ENCODE assay signal across 9 cellular contexts in genomic region chr17:48100160-48100559, GRCh38. TPM values are rescaled to one million over a fixed set of nuclear protein-coding genes. Genes with fewer than 3 reads are reported as not detected.
DNase-seq lines count a peak whose midpoint lies in the region; ATAC-seq and TF ChIP-seq lines count a peak whose summit lies in the region.
"Had no signal": no experiment of that assay in that cellular context is flagged by ENCODE, and none has a peak within 500 bp of the region (broad histone marks: within the 10 kb centered on the region; RNA-seq: fewer than 3 reads in every experiment).

No MANE protein-coding gene starts in this region.

- ATAC-seq in activated CD4-positive, alpha-beta T cell treated with anti-CD3 and anti-CD28 coated beads for 36 hours: no peak
- no peak for ATAC-seq in activated naive CD4-positive, alpha-beta T cell treated with anti-CD3 and anti-CD28 coated beads, Interleukin-2, amount 50 U/mL, for 72 hours

- peak overlapping the region; percentile 92; the same call in 1 of the 2 replicates for H3K9ac ChIP-seq in iPS-20b (ENCODE audit: low read depth, low read length)

- no peak for DNase-seq in activated CD4-positive, alpha-beta T cell treated with anti-CD3 and anti-CD28 coated beads for 36 hours
- DNase-seq in activated CD4-positive, alpha-beta T cell treated with anti-CD3 and anti-CD28 coated beads, Interleukin-2, amount 50 U/mL, for 48 hours: no peak
- DNase-seq in activated naive CD4-positive, alpha-beta T cell treated with anti-CD3 and anti-CD28 coated beads, Interleukin-2, amount 50 U/mL, for 72 hours (ENCODE audit: low spot score in 2 of 2): no peak
- DNase-seq in suprapubic skin (ENCODE audit: low spot score in 2 of 2) (no peak), hippocampal formation (lab: John Stamatoyannopoulos, UW) (no peak), OCI-M1 (lab: John Stamatoyannopoulos, UW) (no peak), iPS-NIHi7 (ENCODE audit: extremely low spot score) (no peak)
- DNase-seq: stimulated activated CD4-positive, alpha-beta T cell treated with anti-CD3 and anti-CD28 coated beads, Interleukin-4, amount 100 ng/mL, for 24 hours had no signal

- H3K4me3 ChIP-seq in iPS-20b (ENCODE audit: low read length): peak overlapping the region; percentile 78
- H3K4me3 ChIP-seq in suprapubic skin: peak overlapping the region; percentile 96

- H3K27me3 Mint-ChIP-seq in activated CD4-positive, alpha-beta T cell treated with anti-CD3 and anti-CD28 coated beads for 36 hours: no peaks in the 10 kb centered on the region

- 27% methylated on average over 10 of the region's 10 CpGs for WGBS in suprapubic skin

- no peak for TF ChIP-seq POLR2A in suprapubic skin (IDR thresholded peaks at IDR 0.05)

- no peak overlapping the region for H3K27ac ChIP-seq in iPS-20b (ENCODE audit: low read length)
- H3K27ac ChIP-seq in suprapubic skin: peak overlapping the region; percentile 91

- H3K9me3 ChIP-seq in iPS-20b (ENCODE audit: insufficient read depth, low read depth, low read length): no peaks in the 10 kb centered on the region
- H3K9me3 ChIP-seq in suprapubic skin: no peaks in the 10 kb centered on the region

- no peak for TF ChIP-seq CTCF in suprapubic skin (IDR thresholded peaks at IDR 0.05)

- H3K27me3 ChIP-seq in iPS-20b (ENCODE audit: insufficient read depth, low read length): no peaks in the 10 kb centered on the region
- no peaks in the 10 kb centered on the region for H3K27me3 ChIP-seq in suprapubic skin

- H3K36me3 Mint-ChIP-seq in activated CD4-positive, alpha-beta T cell treated with anti-CD3 and anti-CD28 coated beads for 36 hours (ENCODE audit: low read depth): peaks cover 5% of the 10 kb centered on the region
- peaks cover 12 to 23% of the 10 kb centered on the region in 2 donors for H3K36me3 Mint-ChIP-seq in activated naive CD4-positive, alpha-beta T cell treated with anti-CD3 and anti-CD28 coated beads, Interleukin-2, amount 50 U/mL, for 72 hours

- intact Hi-C loops in activated CD4-positive, alpha-beta T cell treated with anti-CD3 and anti-CD28 coated beads for 36 hours (cut with DNase I, micrococcal nuclease): loop anchor here in 1 of 2 experiments (2.0 to 10.0 kb wide), 5 partner anchors 129 to 605 kb away; partner anchors contain the start of gene CDK5RAP3

- peaks cover 4% of the 10 kb centered on the region for H3K9me3 Mint-ChIP-seq in activated CD4-positive, alpha-beta T cell treated with anti-CD3 and anti-CD28 coated beads for 36 hours (ENCODE audit: low read depth)
- H3K9me3 Mint-ChIP-seq in activated naive CD4-positive, alpha-beta T cell treated with anti-CD3 and anti-CD28 coated beads, Interleukin-2, amount 50 U/mL, for 72 hours: peaks cover 0 to 10% of the 10 kb centered on the region in 2 donors

- H3K4me1 ChIP-seq in iPS-20b (ENCODE audit: insufficient read depth, low read length) (no peaks in the 10 kb centered on the region; the same call in 1 of the 2 replicates), suprapubic skin (peaks cover 26% of the 10 kb centered on the region)

- peaks cover 12% of the 10 kb centered on the region; the same call in 1 of the 2 replicates for H3K36me3 ChIP-seq in iPS-20b (ENCODE audit: insufficient read depth, low read depth, low read length)
- H3K36me3 ChIP-seq in suprapubic skin: no peaks in the 10 kb centered on the region

- POLR2A ChIA-PET in activated CD4-positive, alpha-beta T cell treated with anti-CD3 and anti-CD28 coated beads for 36 hours (lab: Charles Lee): interaction anchor here (1.0 to 1.1 kb wide), 2 partner anchors 53 to 75 kb away, joined by 3 to 4 read pairs; no protein-coding TSS in a partner anchor

- H3K4me3 Mint-ChIP-seq in activated CD4-positive, alpha-beta T cell treated with anti-CD3 and anti-CD28 coated beads for 36 hours: peak overlapping the region; percentile 99

- H3K4me1 Mint-ChIP-seq in activated CD4-positive, alpha-beta T cell treated with anti-CD3 and anti-CD28 coated beads for 36 hours: peaks cover 49% of the 10 kb centered on the region

- H3K27ac Mint-ChIP-seq in activated CD4-positive, alpha-beta T cell treated with anti-CD3 and anti-CD28 coated beads for 36 hours: peak overlapping the region; percentile 76
- H3K27ac Mint-ChIP-seq in activated naive CD4-positive, alpha-beta T cell treated with anti-CD3 and anti-CD28 coated beads, Interleukin-2, amount 50 U/mL, for 72 hours: peak overlapping the region; percentile 88 to 98

- CTCF ChIA-PET in activated CD4-positive, alpha-beta T cell treated with anti-CD3 and anti-CD28 coated beads for 36 hours (lab: Charles Lee): interaction anchor here (0.9 to 1.9 kb wide), 4 partner anchors 8 to 42 kb away, joined by 3 to 5 read pairs (median 4); no protein-coding TSS in a partner anchor

- TF ChIP-seq EP300 in suprapubic skin (IDR thresholded peaks at IDR 0.05): no peak

RNA-seq across cellular contexts. Expression of gene CBX1, which starts 1.1 kb away (rescaled TPM):
- total RNA-seq in activated CD4-positive, alpha-beta T cell treated with anti-CD3 and anti-CD28 coated beads for 36 hours: 10 to 100 TPM; 58.6 to 66.0 TPM
- total RNA-seq in activated naive CD4-positive, alpha-beta T cell treated with anti-CD3 and anti-CD28 coated beads, Interleukin-2, amount 50 U/mL, for 72 hours: 10 to 100 TPM; 29.1 to 66.5 TPM
- total RNA-seq in suprapubic skin: 10 to 100 TPM; 18.4 to 27.5 (median 22.3) TPM

RNA-seq across cellular contexts. Expression of gene SNX11, which starts 7.4 kb away (rescaled TPM):
- 10 to 100 TPM; 18.0 to 21.4 TPM for total RNA-seq in activated CD4-positive, alpha-beta T cell treated with anti-CD3 and anti-CD28 coated beads for 36 hours
- 10 to 100 TPM; 15.4 to 24.5 TPM for total RNA-seq in activated naive CD4-positive, alpha-beta T cell treated with anti-CD3 and anti-CD28 coated beads, Interleukin-2, amount 50 U/mL, for 72 hours
- total RNA-seq in suprapubic skin: 10 to 100 TPM in 3 of 4 donors, 1 to 10 TPM in 1; 8.4 to 16.4 (median 13.1) TPM

RNA-seq across cellular contexts. Expression of gene NFE2L1, which starts 52.0 kb away (rescaled TPM):
- total RNA-seq in activated CD4-positive, alpha-beta T cell treated with anti-CD3 and anti-CD28 coated beads for 36 hours: 100 to 1,000 TPM; 100 to 127 TPM
- total RNA-seq in activated naive CD4-positive, alpha-beta T cell treated with anti-CD3 and anti-CD28 coated beads, Interleukin-2, amount 50 U/mL, for 72 hours: 10 to 100 TPM; 81.9 to 92.5 TPM
- total RNA-seq in suprapubic skin: 100 to 1,000 TPM in 2 of 4 donors, 10 to 100 TPM in 2; 89.9 to 250 (median 138) TPM
